Comparison of ENCODE assay signal across 18 cellular contexts in genomic region chr15:73602992-73603391, GRCh38. TPM values are rescaled to one million over a fixed set of nuclear protein-coding genes. Genes with fewer than 3 reads are reported as not detected.
DNase-seq lines count a peak whose midpoint lies in the region; ATAC-seq, FAIRE-seq and TF ChIP-seq lines count a peak whose summit lies in the region.
"Had no signal": no experiment of that assay in that cellular context is flagged by ENCODE, and none has a peak within 500 bp of the region (broad histone marks: within the 10 kb centered on the region; RNA-seq: fewer than 3 reads in every experiment).

No MANE protein-coding gene starts in this region.

- POLR2A ChIA-PET in endothelial cell of umbilical vein (lab: Charles Lee) = interaction anchor here (0.5 kb wide), 1 partner anchor 12 kb away, joined by 3 read pairs; no protein-coding TSS in a partner anchor

- TF ChIP-seq POLR2A in endothelial cell of umbilical vein (IDR thresholded peaks at IDR 0.05; ENCODE audit: low read depth, low read length) (no peak), GM12892 (IDR thresholded peaks at IDR 0.05; ENCODE audit: low read depth, low read length) (no peak)

- peaks cover 85% of the 10 kb centered on the region for H3K79me2 ChIP-seq in endothelial cell of umbilical vein (ENCODE audit: control insufficient read depth, insufficient read depth, low read length)

- no CpG with 5 or more reads among the region's 2 CpGs for WGBS in mesodermal cell (ENCODE audit: insufficient coverage in 2 of 2), 2 experiments
- 59 to 78% (median 66%) methylated on average over 2 of the region's 2 CpGs for WGBS in small intestine, 3 donors

- H3K4me1 ChIP-seq in SJCRH30 (peaks cover 37% of the 10 kb centered on the region), endothelial cell of umbilical vein (ENCODE audit: control insufficient read depth, extremely low read depth, insufficient read depth, low read length) (peaks cover 39% of the 10 kb centered on the region), mesodermal cell (ENCODE audit: control insufficient read depth, insufficient read depth, low read length, poor library complexity, severe bottlenecking) (peaks cover 50% of the 10 kb centered on the region), small intestine (ENCODE audit: control insufficient read depth in 2 of 2, insufficient read depth in 1 of 2, low read depth in 1 of 2, low read length in 1 of 2) (peaks cover 19 to 38% of the 10 kb centered on the region in 2 donors)

- H3K9me3 ChIP-seq in SJCRH30 (replicated peaks) (no peaks in the 10 kb centered on the region), endothelial cell of umbilical vein (replicated peaks; ENCODE audit: control insufficient read depth, insufficient read depth, low read length) (no peaks in the 10 kb centered on the region), mesodermal cell (ENCODE audit: control insufficient read depth, low read length) (no peaks in the 10 kb centered on the region), small intestine (ENCODE audit: control insufficient read depth, low read depth) (no peaks in the 10 kb centered on the region)
- H3K9me3 ChIP-seq: body of pancreas, esophagus squamous epithelium, uterus had no signal

- H3K4me3 ChIP-seq in SJCRH30 (no peak overlapping the region), endothelial cell of umbilical vein (replicated peaks in 1 of 3; ENCODE audit: insufficient read depth in 1 of 3, low read depth in 1 of 3, low read length in 3 of 3) (no peak overlapping the region), mesodermal cell (ENCODE audit: extremely low read depth, insufficient read depth, low read length, poor library complexity, severe bottlenecking) (no peak overlapping the region), small intestine (ENCODE audit: low read depth in 1 of 2, low read length in 2 of 2) (no peak overlapping the region)
- H3K4me3 ChIP-seq: body of pancreas, esophagus squamous epithelium, uterus had no signal

- intact Hi-C loops in endothelial cell of umbilical vein (cut with micrococcal nuclease) = loop anchor here (1.0 kb wide), 1 partner anchor 29 kb away; no protein-coding TSS in a partner anchor

- dilution Hi-C loops in endothelial cell of umbilical vein (cut with MboI; ENCODE audit: extremely low pct_ligation_motif_present, low sequenced_read_pairs) = no loop called here

- no peaks in the 10 kb centered on the region for H3K9me1 ChIP-seq in endothelial cell of umbilical vein (replicated peaks; ENCODE audit: control insufficient read depth, extremely low read depth, insufficient read depth, low read length)

- H3K9ac ChIP-seq in endothelial cell of umbilical vein (replicated peaks; ENCODE audit: extremely low read depth, insufficient read depth, low read length) = no peak overlapping the region
- H3K9ac ChIP-seq: KMS-11 had no signal

- CTCF ChIA-PET in endothelial cell of umbilical vein (lab: Charles Lee) = interaction anchor here (0.8 to 2.9 kb wide), 8 partner anchors 9 to 102 kb away, joined by 3 to 16 read pairs (median 5); partner anchors contain the start of gene NPTN

- FAIRE-seq in endothelial cell of umbilical vein (lab: Jason Lieb, UNC) (no peak), small intestine (lab: Jason Lieb, UNC) (no peak), GM12892 (lab: Jason Lieb, UNC) (no peak)
- FAIRE-seq: islet of Langerhans had no signal

- peaks cover 11% of the 10 kb centered on the region for H4K20me1 ChIP-seq in endothelial cell of umbilical vein (replicated peaks; ENCODE audit: control insufficient read depth, extremely low read depth, insufficient read depth, low read length)

- H3K27me3 ChIP-seq in SJCRH30 (no peaks in the 10 kb centered on the region), endothelial cell of umbilical vein (ENCODE audit: control insufficient read depth in 2 of 2, insufficient read depth in 2 of 2, low read length in 2 of 2) (no peaks in the 10 kb centered on the region), small intestine (ENCODE audit: control insufficient read depth in 2 of 2, insufficient read depth in 2 of 2, low read length in 2 of 2) (no peaks in the 10 kb centered on the region)
- H3K27me3 ChIP-seq: body of pancreas, esophagus squamous epithelium, uterus had no signal

- BruUV-seq in endothelial cell of umbilical vein (replicated peaks; lab: Mats Ljungman, UMichigan) = no TSS peak

- no peak for DNase-seq in SJCRH30
- DNase-seq in endothelial cell of umbilical vein (ENCODE audit: low read depth, low spot score) = peak; percentile 8
- DNase-seq in small intestine = no peak
- DNase-seq in ecto neural progenitor cell (ENCODE audit: low spot score) = no peak
- no peak for DNase-seq in GM12892 (ENCODE audit: insufficient read length)
- DNase-seq: activated CD4-positive, alpha-beta T cell treated with anti-CD3 and anti-CD28 coated beads, Interleukin-2, amount 50 U/mL, for 1 hour; activated naive CD4-positive, alpha-beta T cell treated with anti-CD3 and anti-CD28 coated beads for 36 hours; body of pancreas; esophagus squamous epithelium; NCI-H1092; NCI-H2081 treated with DMSO at 0.1 percent for 48 hours; T-helper 1 cell; uterus had no signal

- H3K27ac ChIP-seq in SJCRH30 = peak overlapping the region; percentile 66; the same call in 1 of the 2 replicates
- H3K27ac ChIP-seq in endothelial cell of umbilical vein (ENCODE audit: insufficient read depth, low read depth, low read length) = peak overlapping the region; percentile 5
- peak overlapping the region; percentile 71 for H3K27ac ChIP-seq in mesodermal cell (ENCODE audit: low read depth, low read length, severe bottlenecking)
- peak overlapping the region; percentile 25 to 46 for H3K27ac ChIP-seq in small intestine (ENCODE audit: low read depth in 1 of 2, low read length in 1 of 2)
- H3K27ac ChIP-seq: KMS-11 had no signal

- TF ChIP-seq CTCF in endothelial cell of umbilical vein (IDR thresholded peaks at IDR 0.05; ENCODE audit: extremely low read depth in 1 of 2, insufficient read depth in 1 of 2, low read depth in 1 of 2, low read length in 2 of 2) = no peak

- no peak for ATAC-seq in GM18870 (IDR thresholded peaks at IDR 0.05; ENCODE audit: unreplicated experiment)
- ATAC-seq: body of pancreas, sciatic nerve had no signal

- H3K36me3 ChIP-seq in SJCRH30 = no peaks in the 10 kb centered on the region
- H3K36me3 ChIP-seq in endothelial cell of umbilical vein (ENCODE audit: control insufficient read depth in 2 of 2, extremely low read depth in 1 of 2, insufficient read depth in 2 of 2, low read length in 2 of 2) = no peaks in the 10 kb centered on the region
- H3K36me3 ChIP-seq in mesodermal cell (ENCODE audit: control insufficient read depth, insufficient read depth, low read length) = no peaks in the 10 kb centered on the region
- no peaks in the 10 kb centered on the region for H3K36me3 ChIP-seq in small intestine (ENCODE audit: control insufficient read depth in 2 of 2, insufficient read depth in 2 of 2, low read length in 2 of 2)
- H3K36me3 ChIP-seq: uterus had no signal

- H3K4me2 ChIP-seq in endothelial cell of umbilical vein (ENCODE audit: insufficient read depth, low read length) = peak overlapping the region; percentile 39
- H3K4me2 ChIP-seq: KMS-11 had no signal

- H2AFZ ChIP-seq in endothelial cell of umbilical vein (ENCODE audit: low read depth, low read length) = no peak overlapping the region

TF ChIP-seq in endothelial cell of umbilical vein, 7 proteins besides CTCF, POLR2A, EP300 and RAD21:
- TF ChIP-seq POLR2AphosphoS5 (IDR thresholded peaks at IDR 0.05; ENCODE audit: insufficient read depth, low read depth, low read length) = no peak
- TF ChIP-seq FOS (IDR thresholded peaks at IDR 0.05; ENCODE audit: borderline replicate concordance, insufficient read depth, low read length) = no peak
- TF ChIP-seq, protein P1, sequence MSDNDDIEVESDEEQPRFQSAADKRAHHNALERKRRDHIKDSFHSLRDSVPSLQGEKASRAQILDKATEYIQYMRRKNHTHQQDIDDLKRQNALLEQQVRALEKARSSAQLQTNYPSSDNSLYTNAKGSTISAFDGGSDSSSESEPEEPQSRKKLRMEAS (IDR thresholded peaks at IDR 0.05; ENCODE audit: insufficient read depth, insufficient read length) = no peak
- no peak for TF ChIP-seq JUN (IDR thresholded peaks at IDR 0.05; ENCODE audit: borderline replicate concordance, insufficient read depth, insufficient read length, low read depth)
- no peak for TF ChIP-seq MYC (IDR thresholded peaks at IDR 0.05; ENCODE audit: low read depth, low read length)
- TF ChIP-seq EZH2 (IDR thresholded peaks at IDR 0.05; ENCODE audit: borderline replicate concordance, low read depth, low read length, severe bottlenecking) = no peak
- no peak for TF ChIP-seq GATA2 (IDR thresholded peaks at IDR 0.05; ENCODE audit: insufficient read depth, insufficient read length, low read depth, low read length)

RNA-seq across cellular contexts. Expression of gene NPTN, which starts 30.2 kb away (rescaled TPM):
- 90.4 and 92.5 TPM in 2 replicates for total RNA-seq in SJCRH30 (2014; rRNA removed; shearing (Covaris generic))
- total RNA-seq in endothelial cell of umbilical vein = 71.5 and 77.4 TPM in 2 replicates
- polyA plus RNA-seq in endothelial cell of umbilical vein (67.0 and 81.3 TPM in 2 replicates), small intestine (100 to 1,000 TPM in 1 of 3 donors, 10 to 100 TPM in 2; 57.7 to 113 (median 82.4) TPM)
- 87.4 and 97.5 TPM in 2 replicates for polyA plus RNA-seq in endothelial cell of umbilical vein (2011; cell fraction: cytosol; rRNA removed)
- 129 and 150 TPM in 2 replicates for polyA plus RNA-seq in endothelial cell of umbilical vein (2011; cell fraction: nucleus; rRNA removed)
- 82.3 and 83.8 TPM in 2 replicates for polyA plus RNA-seq in endothelial cell of umbilical vein (2012)
- polyA minus RNA-seq in endothelial cell of umbilical vein = 82.8 and 106 TPM in 2 replicates
- 20.3 TPM for polyA minus RNA-seq in endothelial cell of umbilical vein (2011; cell fraction: cytosol; rRNA and poly(A)+ RNA removed)
- 78.6 and 87.9 TPM in 2 replicates for polyA minus RNA-seq in endothelial cell of umbilical vein (2011; cell fraction: nucleus; rRNA and poly(A)+ RNA removed)
- 148 TPM for polyA plus RNA-seq in mesodermal cell (2013, experiment 1 of 2)
- polyA plus RNA-seq in mesodermal cell (2013, experiment 2 of 2) = 150 TPM
- 29.4 TPM for polyA plus RNA-seq in GM12892 (2012; ENCODE audit: missing spikeins)

Comparison
In these comparisons a context has a peak if more than half of its experiments do, and no peak if none do; other contexts are left out.
1. H3K27ac ChIP-seq: peak in every context shown above with its lines; median percentile 71 in mesodermal cell; 66 in SJCRH30; 36 in small intestine; 5 in endothelial cell of umbilical vein.